Comparison of ENCODE assay signal across 8 cellular contexts in the genomic region with DNA sequence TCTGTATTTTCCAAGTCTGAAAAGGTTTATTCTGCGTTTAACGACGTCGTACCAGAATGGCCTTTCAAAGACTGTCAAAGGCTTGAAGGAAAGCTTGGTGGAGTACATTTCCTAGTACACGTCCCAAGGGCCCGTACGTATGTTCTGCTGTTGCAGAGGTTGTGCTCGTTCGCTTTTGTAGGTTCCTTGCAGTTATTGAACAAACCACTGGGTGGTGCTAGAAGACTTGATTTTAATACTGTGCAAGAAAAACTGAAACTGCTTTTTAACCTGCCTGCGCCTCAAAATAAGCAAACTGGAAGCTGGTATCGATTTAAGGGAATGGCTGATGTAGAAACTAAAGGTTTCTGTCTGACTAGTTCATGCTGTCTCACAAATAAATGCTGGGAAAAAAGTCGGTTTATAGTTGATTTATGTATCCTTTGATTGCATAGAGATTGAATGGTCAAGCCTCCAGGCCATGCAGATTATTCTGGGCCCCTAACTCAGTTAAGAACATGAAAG. TPM values are rescaled to one million over a fixed set of nuclear protein-coding genes. Genes with fewer than 3 reads are reported as not detected.
DNase-seq lines count a peak whose midpoint lies in the region; ATAC-seq and TF ChIP-seq lines count a peak whose summit lies in the region.

No MANE protein-coding gene starts in this region.

- intact Hi-C loops in Panc1 (cut with micrococcal nuclease; ENCODE audit: unreplicated experiment): loop anchor here (5.0 kb wide), 2 partner anchors 198 to 218 kb away; no protein-coding TSS in a partner anchor
- intact Hi-C loops in transverse colon (cut with DNase I; ENCODE audit: low total_unique reads): loop anchor here (5.0 kb wide), 2 partner anchors 198 to 218 kb away; no protein-coding TSS in a partner anchor

- H3K4me3 Mint-ChIP-seq in activated T-helper 17 cell treated with anti-CD3 and anti-CD28 coated beads, Interleukin-2, amount 50 U/mL, for 72 hours: peak overlapping the region; percentile 61
- H3K4me3 Mint-ChIP-seq in neural crest cell: no peak overlapping the region

- H3K9me3 ChIP-seq in BLaER1 treated with 17β-estradiol and CSF1 and Interleukin-3, amounts not matched to agents 10 nM and 100 nM (replicated peaks in 1 of 11): no peaks in the 10 kb centered on the region
- H3K9me3 ChIP-seq in Panc1 (ENCODE audit: control insufficient read depth, insufficient read depth, low read depth, low read length) (no peaks in the 10 kb centered on the region), transverse colon (no peaks in the 10 kb centered on the region)

- peaks cover 10 to 54% (median 33%) of the 10 kb centered on the region in 11 experiments; a peak in 21 of 22 replicates for H3K36me3 ChIP-seq in BLaER1 treated with 17β-estradiol and CSF1 and Interleukin-3, amounts not matched to agents 10 nM and 100 nM
- H3K36me3 ChIP-seq in KMS-11 (ENCODE audit: insufficient read depth) (no peaks in the 10 kb centered on the region), Panc1 (ENCODE audit: control insufficient read depth, insufficient read depth, low read length) (peaks cover 2% of the 10 kb centered on the region; the same call in 1 of the 2 replicates), transverse colon (no peaks in the 10 kb centered on the region)

- no peak overlapping the region for H3K4me3 ChIP-seq in BLaER1 treated with 17β-estradiol and CSF1 and Interleukin-3, amounts not matched to agents 10 nM and 100 nM
- H3K4me3 ChIP-seq in KMS-11 (IDR thresholded peaks at IDR 0.05; ENCODE audit: insufficient read depth, low read depth, low read length): no peak overlapping the region
- no peak overlapping the region for H3K4me3 ChIP-seq in Panc1 (ENCODE audit: low read depth in 2 of 2, low read length in 2 of 2)
- no peak overlapping the region for H3K4me3 ChIP-seq in fibroblast of mammary gland (ENCODE audit: control insufficient read depth, low read depth, low read length)
- H3K4me3 ChIP-seq in transverse colon: no peak overlapping the region

- H3K36me3 Mint-ChIP-seq in activated T-helper 17 cell treated with anti-CD3 and anti-CD28 coated beads, Interleukin-2, amount 50 U/mL, for 72 hours (ENCODE audit: low read depth): peaks cover 65% of the 10 kb centered on the region
- no peaks in the 10 kb centered on the region for H3K36me3 Mint-ChIP-seq in neural crest cell (ENCODE audit: low read depth)

- H3K79me2 ChIP-seq in KMS-11 (ENCODE audit: insufficient read depth, low read depth): peaks cover 39% of the 10 kb centered on the region

- no peak for TF ChIP-seq EP300 in transverse colon (IDR thresholded peaks at IDR 0.05; ENCODE audit: low read depth)

- no peak overlapping the region for H2AFZ ChIP-seq in KMS-11 (ENCODE audit: low read depth)

- CTCF ChIA-PET in Panc1 (lab: Charles Lee): interaction anchor here (0.6 to 3.1 kb wide), 7 partner anchors 16 to 217 kb away, joined by 3 to 12 read pairs (median 4); no protein-coding TSS in a partner anchor

- no peaks in the 10 kb centered on the region for H3K27me3 ChIP-seq in BLaER1 treated with 17β-estradiol and CSF1 and Interleukin-3, amounts not matched to agents 10 nM and 100 nM
- H3K27me3 ChIP-seq in KMS-11 (ENCODE audit: insufficient read depth, low read depth) (no peaks in the 10 kb centered on the region), Panc1 (ENCODE audit: control insufficient read depth, insufficient read depth, low read length) (no peaks in the 10 kb centered on the region), transverse colon (no peaks in the 10 kb centered on the region)

- TF ChIP-seq CTCF in KMS-11 (conservative IDR thresholded peaks at IDR 0.05; ENCODE audit: low read depth, low read length) (peak; percentile 89), Panc1 (IDR thresholded peaks at IDR 0.05) (peak; percentile 80), fibroblast of mammary gland (conservative IDR thresholded peaks at IDR 0.05; ENCODE audit: control insufficient read depth, insufficient read depth, low read depth, low read length) (peak; percentile 79), neural crest cell (conservative IDR thresholded peaks at IDR 0.05) (peak; percentile 90), transverse colon (IDR thresholded peaks at IDR 0.05) (peak; percentile 81 to 93 (median 83))

- ATAC-seq in GM19351 (IDR thresholded peaks at IDR 0.05; ENCODE audit: unreplicated experiment): peak; percentile 61
- ATAC-seq in Panc1: peak; percentile 94
- peak; percentile 72 for ATAC-seq in activated T-helper 17 cell treated with anti-CD3 and anti-CD28 coated beads, Interleukin-2, amount 50 U/mL, for 72 hours (replicated peaks)

- H3K27ac ChIP-seq in BLaER1 treated with 17β-estradiol and CSF1 and Interleukin-3, amounts not matched to agents 10 nM and 100 nM: peak overlapping the region in 2 of 11 experiments; percentile 6 to 10; a peak in 1 of 22 replicates
- H3K27ac ChIP-seq in KMS-11 (0 out of 2 replicates have a peak overlapping the region, but pooled peaks have one; percentile 19), Panc1 (ENCODE audit: low read length) (peak overlapping the region; percentile 29; the same call in 1 of the 2 replicates), transverse colon (peak overlapping the region in 2 of 4 donors; percentile 41 to 64)

- peaks cover 80 to 91% (median 84%) of the 10 kb centered on the region in 10 experiments for H3K4me1 ChIP-seq in BLaER1 treated with 17β-estradiol and CSF1 and Interleukin-3, amounts not matched to agents 10 nM and 100 nM
- H3K4me1 ChIP-seq in KMS-11 (ENCODE audit: low read depth, poor library complexity, severe bottlenecking) (peaks cover 57% of the 10 kb centered on the region), Panc1 (ENCODE audit: control insufficient read depth, insufficient read depth, low read length) (peaks cover 15% of the 10 kb centered on the region), transverse colon (peaks cover 6 to 54% (median 28%) of the 10 kb centered on the region in 4 donors)

- H3K4me1 Mint-ChIP-seq in activated T-helper 17 cell treated with anti-CD3 and anti-CD28 coated beads, Interleukin-2, amount 50 U/mL, for 72 hours: peaks cover 76% of the 10 kb centered on the region
- peaks cover 37% of the 10 kb centered on the region for H3K4me1 Mint-ChIP-seq in neural crest cell

- peak overlapping the region; percentile 65 to 83 (median 76) for H3K4me2 ChIP-seq in BLaER1 treated with 17β-estradiol and CSF1 and Interleukin-3, amounts not matched to agents 10 nM and 100 nM
- H3K4me2 ChIP-seq in KMS-11: peak overlapping the region; percentile 89

- WGBS in transverse colon (ENCODE audit: low coverage in 1 of 2), 2 donors: 8 to 11% methylated on average over 9 to 12 of the region's 12 CpGs

- in situ Hi-C loops in Panc1 (cut with HindIII; ENCODE audit: low pct_unique_long_range_greater_than_20kb, low sequenced_read_pairs) (no loop called here), transverse colon (cut with MboI; ENCODE audit: low pct_ligation_motif_present in 1 of 4, low pct_unique_long_range_greater_than_20kb in 1 of 4, low sequenced_read_pairs in 3 of 4) (loop anchor here in 3 of 4 donors (10.0 kb wide), 2 partner anchors 210 to 220 kb away; no protein-coding TSS in a partner anchor)

- H4K20me1 ChIP-seq in BLaER1 treated with 17β-estradiol and CSF1 and Interleukin-3, amounts not matched to agents 10 nM and 100 nM: peaks cover 72 to 100% (median 99%) of the 10 kb centered on the region in 11 experiments
- H4K20me1 ChIP-seq in KMS-11 (ENCODE audit: insufficient read depth): peaks cover 26% of the 10 kb centered on the region

- DNase-seq in Panc1 (ENCODE audit: low read depth, low spot score) (no peak), fibroblast of mammary gland (ENCODE audit: low read depth) (peak; percentile 94), neural crest cell (ENCODE audit: low read depth, low spot score) (peak; percentile 73), transverse colon (peak; percentile 71)

- H3K27me3 Mint-ChIP-seq in activated T-helper 17 cell treated with anti-CD3 and anti-CD28 coated beads, Interleukin-2, amount 50 U/mL, for 72 hours: no peaks in the 10 kb centered on the region
- H3K27me3 Mint-ChIP-seq in neural crest cell (ENCODE audit: low read depth): no peaks in the 10 kb centered on the region

- BruUV-seq in Panc1 (replicated peaks; lab: Mats Ljungman, UMichigan): no TSS peak

- H3K9ac ChIP-seq in BLaER1 treated with 17β-estradiol and CSF1 and Interleukin-3, amounts not matched to agents 10 nM and 100 nM: peak overlapping the region in 6 of 11 experiments; percentile 1 to 22 (median 8); a peak in 4 of 22 replicates
- no peak overlapping the region for H3K9ac ChIP-seq in KMS-11

- H3K27ac Mint-ChIP-seq in activated T-helper 17 cell treated with anti-CD3 and anti-CD28 coated beads, Interleukin-2, amount 50 U/mL, for 72 hours: peak overlapping the region; percentile 85
- H3K27ac Mint-ChIP-seq in neural crest cell (ENCODE audit: unreplicated experiment): peak overlapping the region; percentile 40

- POLR2A ChIA-PET in Panc1 (lab: Charles Lee): no interaction called here

- no peaks in the 10 kb centered on the region for H3K9me3 Mint-ChIP-seq in activated T-helper 17 cell treated with anti-CD3 and anti-CD28 coated beads, Interleukin-2, amount 50 U/mL, for 72 hours
- H3K9me3 Mint-ChIP-seq in neural crest cell: no peaks in the 10 kb centered on the region

- no peak for TF ChIP-seq POLR2A in transverse colon (IDR thresholded peaks at IDR 0.05)

RNA-seq across cellular contexts. Expression of a gene that starts 54.6 kb away (rescaled TPM):
- total RNA-seq in Panc1 (2021; ENCODE audit: unreplicated experiment) (77.4 TPM), neural crest cell (149 and 150 TPM in 2 replicates), transverse colon (10 to 100 TPM; 23.6 to 56.8 (median 45.4) TPM)
- polyA plus RNA-seq in Panc1 (2012; ENCODE audit: insufficient read length): 61.8 TPM
- 100 to 1,000 TPM in 1 of 2 donors, 10 to 100 TPM in 1; 93.4 to 127 TPM for total RNA-seq in activated T-helper 17 cell treated with anti-CD3 and anti-CD28 coated beads, Interleukin-2, amount 50 U/mL, for 72 hours
